In genomic region chr21:28884976-28885852, GRCh38 we compare ENCODE assay signal across 8 cellular contexts.
DNase-seq lines count a peak whose midpoint lies in the region; ATAC-seq and TF ChIP-seq lines count a peak whose summit lies in the region.

No MANE protein-coding gene starts in this region.

- peak overlapping the region; percentile 42 to 94 (median 77) for H3K4me3 ChIP-seq in dorsolateral prefrontal cortex
- peak overlapping the region; percentile 41 for H3K4me3 ChIP-seq in lower leg skin (ENCODE audit: low read depth, poor library complexity, severe bottlenecking)

- DNase-seq in CD14-positive monocyte (ENCODE audit: low spot score), result peak; percentile 92
- peak; percentile 74 for DNase-seq in NCI-H748 treated with DMSO at 0.1 percent for 48 hours (lab: John Stamatoyannopoulos, UW)
- peak; percentile 90 to 92 for DNase-seq in activated CD4-positive, alpha-beta T cell treated with anti-CD3 and anti-CD28 coated beads, Interleukin-2, amount 50 U/mL, for 4 hours
- peak; percentile 73 to 91 (median 84) for DNase-seq in dorsolateral prefrontal cortex
- DNase-seq in lower leg skin (ENCODE audit: low spot score in 2 of 2), result peak; percentile 89 to 97
- peak; percentile 85 to 94 for DNase-seq in stimulated activated CD4-positive, alpha-beta T cell treated with anti-CD3 and anti-CD28 coated beads, Interleukin-4, amount 100 ng/mL, for 4 hours

- peak overlapping the region; percentile 93 to 97 (median 95) for H3K27ac Mint-ChIP-seq in CD14-positive monocyte

- H3K36me3 Mint-ChIP-seq in CD14-positive monocyte, result peaks cover 8 to 10% of the 10 kb centered on the region in 2 donors

- ATAC-seq in GM19397 (IDR thresholded peaks at IDR 0.05; ENCODE audit: unreplicated experiment) (peak; percentile 98), HG03565 (IDR thresholded peaks at IDR 0.05; ENCODE audit: unreplicated experiment) (peak; percentile 89)

- H3K9me3 Mint-ChIP-seq in CD14-positive monocyte, result peaks cover 0 to 9% (median 3%) of the 10 kb centered on the region in 7 donors

- 4 to 5% methylated on average over 30 to 46 of the region's 47 CpGs for WGBS in lower leg skin, 2 donors

- peak overlapping the region; percentile 5 to 97 (median 89) for H3K27ac ChIP-seq in dorsolateral prefrontal cortex

- no peak for TF ChIP-seq POLR2A in lower leg skin (IDR thresholded peaks at IDR 0.05)

- TF ChIP-seq CTCF in CD14-positive monocyte (IDR thresholded peaks at IDR 0.05), result no peak
- TF ChIP-seq CTCF in dorsolateral prefrontal cortex (IDR thresholded peaks at IDR 0.05 in 54 of 56, conservative IDR thresholded peaks at IDR 0.05 in 2 of 56; ENCODE audit: low read depth in 1 of 56, partially characterized antibody in 56 of 56), result peak in 17 of 56 donors; percentile 3 to 54 (median 20)
- no peak for TF ChIP-seq CTCF in lower leg skin (IDR thresholded peaks at IDR 0.05)

- peaks cover 2 to 11% (median 5%) of the 10 kb centered on the region in 3 donors for H3K27me3 Mint-ChIP-seq in CD14-positive monocyte (ENCODE audit: low read depth in 3 of 3)

- peak overlapping the region; percentile 90 to 96 for H3K4me3 Mint-ChIP-seq in CD14-positive monocyte

- intact Hi-C loops in CD14-positive monocyte (cut with micrococcal nuclease), result loop anchor here in 1 of 2 donors (5.0 kb wide), 1 partner anchor 107 kb away; the partner anchor contains the start of gene LTN1
- intact Hi-C loops in dorsolateral prefrontal cortex (cut with DNase I), result loop anchor here in 1 of 2 donors (10.0 kb wide), 1 partner anchor 110 kb away; the partner anchor contains the start of gene LTN1
- intact Hi-C loops in lower leg skin (cut with DNase I; ENCODE audit: low total_unique reads), result no loop called here

- no peaks in the 10 kb centered on the region for H3K27me3 ChIP-seq in dorsolateral prefrontal cortex

- H3K4me1 Mint-ChIP-seq in CD14-positive monocyte, result peaks cover 13% of the 10 kb centered on the region

Comparison
In these comparisons a context has a peak if more than half of its experiments do, and no peak if none do; other contexts are left out.
1. Peak in every context shown above with its lines: DNase-seq, ATAC-seq, H3K4me3 ChIP-seq and H3K27ac ChIP-seq.